ENCODE assay signal across 8 cellular contexts in genomic region chr7:909358-910329, GRCh38. TPM values are rescaled to one million over a fixed set of nuclear protein-coding genes. Genes with fewer than 3 reads are reported as not detected.
A peak's percentile ranks its signal among the peaks of the same experiment; 100 is the strongest.
DNase-seq lines count a peak whose midpoint lies in the region; ATAC-seq and TF ChIP-seq lines count a peak whose summit lies in the region.

No MANE protein-coding gene starts in this region.

- H3K27me3 ChIP-seq in subcutaneous abdominal adipose tissue (ENCODE audit: control insufficient read depth in 5 of 5, insufficient read depth in 4 of 5, low read length in 5 of 5) = peaks cover 0 to 22% (median 9%) of the 10 kb centered on the region in 5 donors
- H3K27me3 ChIP-seq in foreskin keratinocyte = peaks cover 10% of the 10 kb centered on the region

- DNase-seq in Kasumi-1 (lab: John Stamatoyannopoulos, UW) (peak; percentile 26 to 34), astrocyte of the hippocampus (ENCODE audit: low read depth, low spot score) (peak; percentile 85), iris pigment epithelial cell (ENCODE audit: low read depth) (peak; percentile 30), NCI-H1694 treated with DMSO at 0.1 percent for 48 hours (lab: John Stamatoyannopoulos, UW) (no peak), NCI-H1092 treated with DMSO at 0.1 percent for 48 hours (lab: John Stamatoyannopoulos, UW) (no peak), foreskin keratinocyte (no peak)

- H3K27ac ChIP-seq in C4-2B = no peak overlapping the region
- no peak overlapping the region for H3K27ac ChIP-seq in subcutaneous abdominal adipose tissue (ENCODE audit: low read depth, low read length)
- no peak overlapping the region for H3K27ac ChIP-seq in foreskin keratinocyte

- peak overlapping the region in 4 of 5 donors; percentile 6 to 60 (median 46) for H3K4me3 ChIP-seq in subcutaneous abdominal adipose tissue (ENCODE audit: low read depth in 1 of 5, low read length in 5 of 5)

- peak overlapping the region in 2 of 5 donors; percentile 28 to 62 for H3K9ac ChIP-seq in subcutaneous abdominal adipose tissue (ENCODE audit: low read length in 5 of 5)

- H3K4me1 ChIP-seq in subcutaneous abdominal adipose tissue (ENCODE audit: control insufficient read depth in 5 of 5, insufficient read depth in 5 of 5, low read length in 5 of 5) (peaks cover 0 to 35% (median 18%) of the 10 kb centered on the region in 5 donors), foreskin keratinocyte (no peaks in the 10 kb centered on the region)

- no peak for ATAC-seq in foreskin keratinocyte

- peak; percentile 39; the same call in 1 of the 2 replicates for TF ChIP-seq CTCF in C4-2B (conservative IDR thresholded peaks at IDR 0.05)
- TF ChIP-seq CTCF in foreskin keratinocyte (conservative IDR thresholded peaks at IDR 0.05) = no peak

- H3K36me3 ChIP-seq in subcutaneous abdominal adipose tissue (ENCODE audit: control insufficient read depth in 5 of 5, insufficient read depth in 5 of 5, low read length in 5 of 5) = no peaks in the 10 kb centered on the region

- H3K9me3 ChIP-seq in subcutaneous abdominal adipose tissue (ENCODE audit: control insufficient read depth in 5 of 5, low read length in 5 of 5) = no peaks in the 10 kb centered on the region

RNA-seq across cellular contexts. Expression of gene GET4, which starts 33.3 kb away (rescaled TPM):
- total RNA-seq in foreskin keratinocyte = 27.0 and 32.1 TPM in 2 replicates
- polyA plus RNA-seq in foreskin keratinocyte = 40.9 TPM in 2 replicates

RNA-seq across cellular contexts. Expression of gene ADAP1, which starts 44.8 kb away (rescaled TPM):
- 5.8 and 7.8 TPM in 2 replicates for total RNA-seq in foreskin keratinocyte
- polyA plus RNA-seq in foreskin keratinocyte = 5.1 and 6.9 TPM in 2 replicates

Comparison
In these comparisons a context has a peak if more than half of its experiments do, and no peak if none do; other contexts are left out.
1. DNase-seq: peak in Kasumi-1 (2 of 2), astrocyte of the hippocampus (single experiment) and iris pigment epithelial cell (single experiment); none in NCI-H1694 treated with DMSO at 0.1 percent for 48 hours (single experiment), NCI-H1092 treated with DMSO at 0.1 percent for 48 hours (single experiment) and foreskin keratinocyte (0 of 2).